ENCODE assay signal across 10 cellular contexts in genomic region chr18:77098033-77098432, GRCh38. TPM values are rescaled to one million over a fixed set of nuclear protein-coding genes. Genes with fewer than 3 reads are reported as not detected.
A peak's percentile ranks its signal among the peaks of the same experiment; 100 is the strongest.
DNase-seq lines count a peak whose midpoint lies in the region; ATAC-seq and TF ChIP-seq lines count a peak whose summit lies in the region.
"Had no signal": no experiment of that assay in that cellular context is flagged by ENCODE, and none has a peak within 500 bp of the region (broad histone marks: within the 10 kb centered on the region; RNA-seq: fewer than 3 reads in every experiment).

No MANE protein-coding gene starts in this region.

- H2AFZ ChIP-seq in SU-DHL-6 (ENCODE audit: low read depth, low read length, severe bottlenecking) (no peak overlapping the region), hepatocyte (no peak overlapping the region)

- WGBS in hepatocyte (ENCODE audit: low lambda C conversion rate, missing lambda C conversion rate): 41% methylated on average over 2 of the region's 2 CpGs
- 43 to 44% methylated on average over 2 of the region's 2 CpGs for WGBS in upper lobe of left lung, 2 donors

- H3K27me3 ChIP-seq in SU-DHL-6 (ENCODE audit: low read length) (no peaks in the 10 kb centered on the region), hepatocyte (no peaks in the 10 kb centered on the region), upper lobe of left lung (no peaks in the 10 kb centered on the region)

- peaks cover 71% of the 10 kb centered on the region for H3K36me3 Mint-ChIP-seq in activated naive CD4-positive, alpha-beta T cell treated with anti-CD3 and anti-CD28 coated beads, Interleukin-2, amount 10 ng/mL, durations not matched to agents 7 days and 5 days

- 0 out of 2 replicates have a peak, but pooled peaks cover 3% of the 10 kb centered on the region for H3K36me3 ChIP-seq in SU-DHL-6 (ENCODE audit: low read length)
- H3K36me3 ChIP-seq in hepatocyte (replicated peaks; ENCODE audit: insufficient read depth, low read depth): no peaks in the 10 kb centered on the region
- peaks cover 0 to 4% (median 0%) of the 10 kb centered on the region in 4 donors for H3K36me3 ChIP-seq in upper lobe of left lung

- peak overlapping the region; percentile 100 for H3K27ac Mint-ChIP-seq in activated naive CD4-positive, alpha-beta T cell treated with anti-CD3 and anti-CD28 coated beads, Interleukin-2, amount 10 ng/mL, durations not matched to agents 7 days and 5 days

- H3K4me2 ChIP-seq in SU-DHL-6 (ENCODE audit: low read depth, low read length, poor library complexity, severe bottlenecking): peak overlapping the region; percentile 67
- peak overlapping the region; percentile 54 for H3K4me2 ChIP-seq in hepatocyte

- CTCF ChIA-PET in activated naive CD4-positive, alpha-beta T cell treated with anti-CD3 and anti-CD28 coated beads, Interleukin-2, amount 10 ng/mL, durations not matched to agents 7 days and 5 days (lab: Charles Lee): no interaction called here

- TF ChIP-seq CTCF in SU-DHL-6 (IDR thresholded peaks at IDR 0.05; ENCODE audit: insufficient read depth, low read length, poor library complexity, severe bottlenecking) (no peak), hepatocyte (IDR thresholded peaks at IDR 0.05; ENCODE audit: poor library complexity) (no peak), upper lobe of left lung (IDR thresholded peaks at IDR 0.05) (no peak)

- peaks cover 53% of the 10 kb centered on the region for H3F3A ChIP-seq in SU-DHL-6 (ENCODE audit: insufficient read depth)

- H3K9me3 ChIP-seq in SU-DHL-6 (ENCODE audit: insufficient read depth, low read length): no peaks in the 10 kb centered on the region
- no peaks in the 10 kb centered on the region for H3K9me3 ChIP-seq in hepatocyte (ENCODE audit: low read depth)
- H3K9me3 ChIP-seq in upper lobe of left lung: no peaks in the 10 kb centered on the region

- peaks cover 33% of the 10 kb centered on the region for H3K4me1 ChIP-seq in hepatocyte (ENCODE audit: insufficient read depth)
- peaks cover 34 to 71% (median 48%) of the 10 kb centered on the region in 4 donors for H3K4me1 ChIP-seq in upper lobe of left lung

- H3K4me3 ChIP-seq in SU-DHL-6 (ENCODE audit: insufficient read depth, low read length, poor library complexity, severe bottlenecking) (no peak overlapping the region), hepatocyte (no peak overlapping the region), upper lobe of left lung (no peak overlapping the region)

- H3K27ac ChIP-seq in SU-DHL-6 (ENCODE audit: low read depth, low read length) (peak overlapping the region; percentile 95), hepatocyte (no peak overlapping the region), upper lobe of left lung (peak overlapping the region; percentile 6 to 89 (median 53))

- no peak overlapping the region for H3K4me3 Mint-ChIP-seq in activated naive CD4-positive, alpha-beta T cell treated with anti-CD3 and anti-CD28 coated beads, Interleukin-2, amount 10 ng/mL, durations not matched to agents 7 days and 5 days

- TF ChIP-seq EP300 in upper lobe of left lung (IDR thresholded peaks at IDR 0.05): no peak

- no peak for DNase-seq in activated naive CD4-positive, alpha-beta T cell treated with anti-CD3 and anti-CD28 coated beads, Interleukin-2, amount 10 ng/mL, durations not matched to agents 7 days and 5 days
- no peak for DNase-seq in activated naive CD4-positive, alpha-beta T cell (lab: John Stamatoyannopoulos, UW)
- DNase-seq in hepatocyte (ENCODE audit: low spot score): no peak
- DNase-seq in upper lobe of left lung: peak in 1 of 2 donors; percentile 21
- no peak for DNase-seq in NCI-H1417 (lab: John Stamatoyannopoulos, UW)
- DNase-seq in NCI-H1048 (lab: John Stamatoyannopoulos, UW): no peak
- DNase-seq: kidney; stimulated activated CD4-positive, alpha-beta T cell treated with anti-CD3 and anti-CD28 coated beads, Interleukin-1b, Interleukin-23, amount 100 ng/mL, for 48 hours had no signal

- ATAC-seq in upper lobe of left lung (ENCODE audit: low FRiP score in 2 of 2) (peak in 1 of 2 donors; percentile 6), HG03439 (IDR thresholded peaks at IDR 0.05; ENCODE audit: unreplicated experiment) (no peak)

- peaks cover 90% of the 10 kb centered on the region for H3K4me1 Mint-ChIP-seq in activated naive CD4-positive, alpha-beta T cell treated with anti-CD3 and anti-CD28 coated beads, Interleukin-2, amount 10 ng/mL, durations not matched to agents 7 days and 5 days

- H3K9me2 ChIP-seq in SU-DHL-6 (replicated peaks; ENCODE audit: insufficient read depth, low read length) (no peaks in the 10 kb centered on the region), hepatocyte (replicated peaks; ENCODE audit: insufficient read depth) (no peaks in the 10 kb centered on the region)

- H3K9ac ChIP-seq in SU-DHL-6 (ENCODE audit: low read length): peak overlapping the region; percentile 51

- peaks cover 72% of the 10 kb centered on the region for H3K79me2 ChIP-seq in SU-DHL-6 (ENCODE audit: insufficient read depth, low read length)
- H3K79me2 ChIP-seq in hepatocyte: no peaks in the 10 kb centered on the region

- H3K9me3 Mint-ChIP-seq in activated naive CD4-positive, alpha-beta T cell treated with anti-CD3 and anti-CD28 coated beads, Interleukin-2, amount 10 ng/mL, durations not matched to agents 7 days and 5 days: no peaks in the 10 kb centered on the region

- no peaks in the 10 kb centered on the region for H4K20me1 ChIP-seq in SU-DHL-6 (ENCODE audit: low read depth, low read length)
- no peaks in the 10 kb centered on the region for H4K20me1 ChIP-seq in hepatocyte (ENCODE audit: insufficient read depth, poor library complexity, severe bottlenecking)

- H3K27me3 Mint-ChIP-seq in activated naive CD4-positive, alpha-beta T cell treated with anti-CD3 and anti-CD28 coated beads, Interleukin-2, amount 10 ng/mL, durations not matched to agents 7 days and 5 days: no peaks in the 10 kb centered on the region

- peak in 1 of 4 donors; percentile 28 for TF ChIP-seq POLR2A in upper lobe of left lung (IDR thresholded peaks at IDR 0.05)

RNA-seq across cellular contexts. Expression of gene MBP, which starts 34.5 kb away (rescaled TPM):
- total RNA-seq in hepatocyte: 21.0 and 22.1 TPM in 2 replicates
- polyA plus RNA-seq in hepatocyte: 21.0 and 21.6 TPM in 2 replicates
- 10 to 100 TPM; 55.5 to 87.6 (median 68.8) TPM for total RNA-seq in upper lobe of left lung
